In genomic region chr16:79400462-79401149, GRCh38 we compare ENCODE assay signal across 16 cellular contexts.
A peak's percentile ranks its signal among the peaks of the same experiment; 100 is the strongest.
DNase-seq lines count a peak whose midpoint lies in the region; ATAC-seq and TF ChIP-seq lines count a peak whose summit lies in the region.
"Had no signal": no experiment of that assay in that cellular context is flagged by ENCODE, and none has a peak within 500 bp of the region (broad histone marks: within the 10 kb centered on the region; RNA-seq: fewer than 3 reads in every experiment).

No MANE protein-coding gene starts in this region.

- in situ Hi-C loops in transverse colon (cut with MboI; ENCODE audit: low pct_ligation_motif_present in 1 of 4, low pct_unique_long_range_greater_than_20kb in 1 of 4, low sequenced_read_pairs in 3 of 4), result no loop called here

- H3K27ac ChIP-seq in left ventricle myocardium inferior (replicated peaks), result no peak overlapping the region
- peak overlapping the region in 3 of 4 donors; percentile 1 to 77 (median 52) for H3K27ac ChIP-seq in transverse colon
- no peak overlapping the region for H3K27ac ChIP-seq in CD4-positive, alpha-beta memory T cell (ENCODE audit: low read depth, low read length)
- H3K27ac ChIP-seq: 22Rv1, SJSA1 had no signal

- TF ChIP-seq POLR2A in erythroblast (IDR thresholded peaks at IDR 0.05; ENCODE audit: low read length) (no peak), transverse colon (IDR thresholded peaks at IDR 0.05) (no peak)

- H3K4me1 ChIP-seq in left ventricle myocardium inferior, result no peaks in the 10 kb centered on the region
- H3K4me1 ChIP-seq in mucosa of descending colon (ENCODE audit: low read depth), result peaks cover 11% of the 10 kb centered on the region
- H3K4me1 ChIP-seq in transverse colon, result peaks cover 0 to 27% (median 12%) of the 10 kb centered on the region in 4 donors
- H3K4me1 ChIP-seq in CD4-positive, alpha-beta memory T cell (ENCODE audit: insufficient read depth, low read length), result no peaks in the 10 kb centered on the region
- H3K4me1 ChIP-seq: SJSA1 had no signal

- peak; percentile 83 for ATAC-seq in mucosa of descending colon
- ATAC-seq in GM19455 (IDR thresholded peaks at IDR 0.05; ENCODE audit: unreplicated experiment), result no peak

- H3K36me3 ChIP-seq in left ventricle myocardium inferior (no peaks in the 10 kb centered on the region), mucosa of descending colon (ENCODE audit: low read depth) (no peaks in the 10 kb centered on the region), transverse colon (no peaks in the 10 kb centered on the region)
- H3K36me3 ChIP-seq in CD4-positive, alpha-beta memory T cell (ENCODE audit: insufficient read depth, low read length), result no peaks in the 10 kb centered on the region
- H3K36me3 ChIP-seq: SJSA1 had no signal

- TF ChIP-seq CTCF in left ventricle myocardium inferior (IDR thresholded peaks at IDR 0.05; ENCODE audit: borderline replicate concordance) (no peak), mucosa of descending colon (IDR thresholded peaks at IDR 0.05) (no peak), transverse colon (IDR thresholded peaks at IDR 0.05) (no peak)

- H3K9me3 ChIP-seq in left ventricle myocardium inferior (replicated peaks) (peaks cover 8% of the 10 kb centered on the region), mucosa of descending colon (no peaks in the 10 kb centered on the region), transverse colon (no peaks in the 10 kb centered on the region)
- no peaks in the 10 kb centered on the region for H3K9me3 ChIP-seq in CD4-positive, alpha-beta memory T cell (ENCODE audit: control insufficient read depth in 1 of 2, low read length in 2 of 2)
- H3K9me3 ChIP-seq: SJSA1 had no signal

- POLR2A ChIA-PET in CD4-positive, alpha-beta memory T cell (lab: Charles Lee; ENCODE audit: partially characterized antibody), result no interaction called here

- peak; percentile 49 for DNase-seq in cardiac septum (ENCODE audit: low spot score)
- DNase-seq in left ventricle myocardium inferior, result no peak
- DNase-seq in erythroblast (lab: John Stamatoyannopoulos, UW), result peak; percentile 69 to 87
- peak; percentile 69 to 80 (median 73) for DNase-seq in mucosa of descending colon
- peak; percentile 64 for DNase-seq in transverse colon
- DNase-seq in DMS79 (lab: John Stamatoyannopoulos, UW), result no peak
- no peak for DNase-seq in CD4-positive, alpha-beta memory T cell
- DNase-seq: KBM-7, NCI-H1105 treated with DMSO at 0.1 percent for 48 hours, NCI-H1694, NCI-H2081 treated with DMSO at 0.1 percent for 48 hours, NCI-H524 treated with DMSO at 0.1 percent for 48 hours had no signal

- TF ChIP-seq EP300 in transverse colon (IDR thresholded peaks at IDR 0.05; ENCODE audit: low read depth), result no peak

- H3K27me3 ChIP-seq in left ventricle myocardium inferior (ENCODE audit: low read depth) (no peaks in the 10 kb centered on the region), transverse colon (no peaks in the 10 kb centered on the region)
- no peaks in the 10 kb centered on the region for H3K27me3 ChIP-seq in CD4-positive, alpha-beta memory T cell (ENCODE audit: insufficient read depth, low read length)
- H3K27me3 ChIP-seq: SJSA1 had no signal

- H3K4me3 ChIP-seq in left ventricle myocardium inferior (no peak overlapping the region), mucosa of descending colon (no peak overlapping the region), transverse colon (no peak overlapping the region)
- H3K4me3 ChIP-seq in CD4-positive, alpha-beta memory T cell (ENCODE audit: low read length in 2 of 2), result no peak overlapping the region
- H3K4me3 ChIP-seq: SJSA1 had no signal

- WGBS in transverse colon (ENCODE audit: low coverage in 1 of 2), 2 donors, result 70 to 80% methylated on average over 1 to 13 of the region's 13 CpGs

- no peak overlapping the region for H3K27ac Mint-ChIP-seq in CD4-positive, alpha-beta memory T cell
- H3K27ac Mint-ChIP-seq: B cell had no signal

- CTCF ChIA-PET in CD4-positive, alpha-beta memory T cell (lab: Charles Lee; ENCODE audit: partially characterized antibody), result no interaction called here

- no peak overlapping the region for H3K4me3 Mint-ChIP-seq in CD4-positive, alpha-beta memory T cell
- H3K4me3 Mint-ChIP-seq: B cell had no signal

- intact Hi-C loops in cardiac septum (cut with DNase I) (no loop called here), left ventricle myocardium inferior (cut with micrococcal nuclease) (no loop called here), mucosa of descending colon (cut with DNase I, micrococcal nuclease) (no loop called here), transverse colon (cut with DNase I; ENCODE audit: low total_unique reads) (no loop called here)
- intact Hi-C loops in CD4-positive, alpha-beta memory T cell (cut with micrococcal nuclease), result no loop called here

- no peaks in the 10 kb centered on the region for H3K27me3 Mint-ChIP-seq in CD4-positive, alpha-beta memory T cell

- peaks cover 0 to 1% (median 0%) of the 10 kb centered on the region in 8 donors for H3K9me3 Mint-ChIP-seq in CD4-positive, alpha-beta memory T cell

- no peaks in the 10 kb centered on the region for H3K36me3 Mint-ChIP-seq in CD4-positive, alpha-beta memory T cell

- H3K4me1 Mint-ChIP-seq in CD4-positive, alpha-beta memory T cell, result peaks cover 0 to under 1% (median 0%) of the 10 kb centered on the region in 4 donors
- H3K4me1 Mint-ChIP-seq: B cell had no signal

Comparison
In these comparisons a context has a peak if more than half of its experiments do, and no peak if none do; other contexts are left out.
1. DNase-seq: peak in cardiac septum (single experiment), erythroblast (2 of 2), mucosa of descending colon (3 of 3) and transverse colon (single experiment); none in left ventricle myocardium inferior (single experiment), DMS79 (single experiment) and CD4-positive, alpha-beta memory T cell (0 of 5).
2. H3K27ac ChIP-seq: peak in transverse colon (3 of 4); none in left ventricle myocardium inferior (single experiment) and CD4-positive, alpha-beta memory T cell (single experiment).